In genomic region chr9:126592461-126592860, GRCh38 we compare ENCODE assay signal across 16 cellular contexts. TPM values are rescaled to one million over a fixed set of nuclear protein-coding genes. Genes with fewer than 3 reads are reported as not detected.
DNase-seq lines count a peak whose midpoint lies in the region; ATAC-seq and TF ChIP-seq lines count a peak whose summit lies in the region.
"Had no signal": no experiment of that assay in that cellular context is flagged by ENCODE, and none has a peak within 500 bp of the region (broad histone marks: within the 10 kb centered on the region; RNA-seq: fewer than 3 reads in every experiment).

No MANE protein-coding gene starts in this region.

- ATAC-seq in GM19035 (IDR thresholded peaks at IDR 0.05; ENCODE audit: unreplicated experiment), result no peak
- ATAC-seq in GM21737 (IDR thresholded peaks at IDR 0.05; ENCODE audit: unreplicated experiment), result no peak
- ATAC-seq: GM23338, K562 had no signal

- H4K20me1 ChIP-seq in neural cell (ENCODE audit: insufficient read depth), result no peaks in the 10 kb centered on the region
- H4K20me1 ChIP-seq: BLaER1 had no signal

- intact Hi-C loops in thyroid gland (cut with DNase I), result no loop called here

- no peak for TF ChIP-seq POLR2A in thyroid gland (IDR thresholded peaks at IDR 0.05)

- TF ChIP-seq RAD21 in neural cell (conservative IDR thresholded peaks at IDR 0.05), result no peak

- H3K27me3 ChIP-seq in neural cell (ENCODE audit: insufficient read depth, low read depth, low read length) (peaks cover 2% of the 10 kb centered on the region), thyroid gland (no peaks in the 10 kb centered on the region)
- H3K27me3 ChIP-seq: BLaER1 had no signal

- DNase-seq in SK-N-MC (ENCODE audit: low read depth, low spot score) (peak; percentile 34), thyroid gland (no peak), immature natural killer cell (no peak)
- DNase-seq: CD4-positive, alpha-beta memory T cell; DMS153; GF-D8; H7 had no signal

- H3K27me3 Mint-ChIP-seq in immature natural killer cell (ENCODE audit: low read depth in 3 of 3), result peaks cover 12 to 27% (median 12%) of the 10 kb centered on the region in 3 donors

- H3K9me3 Mint-ChIP-seq in immature natural killer cell, result peaks cover 0 to 2% (median 0%) of the 10 kb centered on the region in 6 donors

- H3K4me2 ChIP-seq in neural cell (ENCODE audit: low read length), result no peak overlapping the region
- H3K4me2 ChIP-seq: BLaER1, GM23338 had no signal

- H3K4me3 Mint-ChIP-seq in immature natural killer cell, result no peak overlapping the region
- H3K4me3 Mint-ChIP-seq: CD14-positive monocyte; CD4-positive, alpha-beta memory T cell; GM23338 had no signal

- no peaks in the 10 kb centered on the region for H3K36me3 Mint-ChIP-seq in immature natural killer cell
- H3K36me3 Mint-ChIP-seq: CD14-positive monocyte; CD4-positive, alpha-beta memory T cell had no signal

- no peaks in the 10 kb centered on the region for H3K4me1 Mint-ChIP-seq in immature natural killer cell
- H3K4me1 Mint-ChIP-seq: CD4-positive, alpha-beta memory T cell had no signal

- H2AFZ ChIP-seq in neural cell (ENCODE audit: low read depth, low read length), result no peak overlapping the region
- H2AFZ ChIP-seq: GM23338 had no signal

- POLR2A ChIA-PET in HEK293 (lab: Yijun Ruan, JAX), result no interaction called here

- no peak overlapping the region for H3K4me3 ChIP-seq in HEK293 (ENCODE audit: low read depth, low read length)
- no peak overlapping the region for H3K4me3 ChIP-seq in SK-N-MC
- H3K4me3 ChIP-seq in neural cell (ENCODE audit: low read length), result no peak overlapping the region
- no peak overlapping the region for H3K4me3 ChIP-seq in thyroid gland (replicated peaks in 1 of 3)
- H3K4me3 ChIP-seq: BLaER1, GM23338, K562 had no signal

- CTCF ChIA-PET in HEK293 (lab: Yijun Ruan, JAX), result interaction anchor here (1.0 kb wide), 2 partner anchors 14 to 78 kb away, joined by 3 to 4 read pairs; no protein-coding TSS in a partner anchor

- H3K9me2 ChIP-seq in neural cell (ENCODE audit: insufficient read depth, low read length), result no peaks in the 10 kb centered on the region

- WGBS in thyroid gland, 2 donors, result 42 to 51% methylated on average over 8 of the region's 8 CpGs

- no peak for TF ChIP-seq EP300 in neural cell (conservative IDR thresholded peaks at IDR 0.05; ENCODE audit: poor library complexity, severe bottlenecking)

- no peak for TF ChIP-seq CTCF in HEK293 (tag by site-specific recombination; IDR thresholded peaks at IDR 0.05)
- TF ChIP-seq CTCF in neural cell (IDR thresholded peaks at IDR 0.05; ENCODE audit: poor library complexity, severe bottlenecking), result no peak
- no peak for TF ChIP-seq CTCF in thyroid gland (IDR thresholded peaks at IDR 0.05)

- H3K9ac ChIP-seq in SK-N-MC (ENCODE audit: insufficient read length) (no peak overlapping the region), neural cell (ENCODE audit: low read length) (no peak overlapping the region)
- H3K9ac ChIP-seq: BLaER1 had no signal

- H3K27ac Mint-ChIP-seq in immature natural killer cell, result no peak overlapping the region
- H3K27ac Mint-ChIP-seq: CD14-positive monocyte; CD4-positive, alpha-beta memory T cell; GM23338 had no signal

- H3K79me2 ChIP-seq in neural cell (replicated peaks; ENCODE audit: insufficient read depth, low read length), result no peaks in the 10 kb centered on the region

- no peak overlapping the region for H3K27ac ChIP-seq in HEK293 (ENCODE audit: extremely low read depth, low read depth, low read length)
- H3K27ac ChIP-seq in SK-N-MC, result no peak overlapping the region
- no peak overlapping the region for H3K27ac ChIP-seq in neural cell (ENCODE audit: low read length)
- H3K27ac ChIP-seq in thyroid gland, result peak overlapping the region in 2 of 3 donors; percentile 13 to 26
- H3K27ac ChIP-seq: BLaER1 had no signal

- H3K36me3 ChIP-seq in HEK293 (ENCODE audit: control insufficient read depth in 2 of 2, insufficient read depth in 1 of 2, low read length in 2 of 2) (no peaks in the 10 kb centered on the region), SK-N-MC (ENCODE audit: insufficient read depth, low read length) (no peaks in the 10 kb centered on the region), neural cell (ENCODE audit: insufficient read depth, low read length) (no peaks in the 10 kb centered on the region), thyroid gland (no peaks in the 10 kb centered on the region)
- H3K36me3 ChIP-seq: BLaER1 had no signal

- H3F3A ChIP-seq in neural cell (ENCODE audit: insufficient read depth, low read length, poor library complexity, severe bottlenecking), result no peaks in the 10 kb centered on the region

- H3K4me1 ChIP-seq in HEK293 (ENCODE audit: control insufficient read depth, insufficient read depth, low read length) (peaks cover 6% of the 10 kb centered on the region; the same call in 1 of the 2 replicates), thyroid gland (peaks cover 24 to 28% of the 10 kb centered on the region in 2 donors)
- H3K4me1 ChIP-seq: BLaER1 had no signal

- no peaks in the 10 kb centered on the region for H3K9me3 ChIP-seq in HEK293 (ENCODE audit: control insufficient read depth, insufficient read depth, low read depth, low read length)
- H3K9me3 ChIP-seq in SK-N-MC (ENCODE audit: low read depth, low read length), result no peaks in the 10 kb centered on the region
- H3K9me3 ChIP-seq in neural cell (ENCODE audit: low read length), result no peaks in the 10 kb centered on the region
- H3K9me3 ChIP-seq in thyroid gland, result no peaks in the 10 kb centered on the region
- H3K9me3 ChIP-seq: BLaER1 had no signal

TF ChIP-seq in HEK293, 187 proteins besides CTCF, POLR2A, EP300 and RAD21 (continues in another document):
- no peak for TF ChIP-seq ZNF473 (tag by site-specific recombination; IDR thresholded peaks at IDR 0.05)
- no peak for TF ChIP-seq BCL11B (tag by site-specific recombination; IDR thresholded peaks at IDR 0.05; ENCODE audit: low read depth)
- TF ChIP-seq ATF2 (tag by site-specific recombination; IDR thresholded peaks at IDR 0.05; ENCODE audit: low read depth), result no peak

TF ChIP-seq in neural cell, 6 proteins besides CTCF, POLR2A, EP300 and RAD21:
- no peak for TF ChIP-seq MXI1 (conservative IDR thresholded peaks at IDR 0.05; ENCODE audit: poor library complexity, severe bottlenecking)
- TF ChIP-seq EZH2 (IDR thresholded peaks at IDR 0.05; ENCODE audit: borderline replicate concordance, insufficient read depth, low read length, poor library complexity, severe bottlenecking), result no peak
- no peak for TF ChIP-seq SMC3 (conservative IDR thresholded peaks at IDR 0.05; ENCODE audit: poor library complexity)
- peak; percentile 35 for TF ChIP-seq POLR2AphosphoS5 (IDR thresholded peaks at IDR 0.05)
- no peak for TF ChIP-seq REST (IDR thresholded peaks at IDR 0.05; ENCODE audit: borderline replicate concordance)
- TF ChIP-seq TAF1 (IDR thresholded peaks at IDR 0.05; ENCODE audit: low read depth), result no peak
TF ChIP-seq in neural cell: peak in this region for 1.

RNA-seq across cellular contexts. Expression of gene LMX1B, which starts 21.3 kb away (rescaled TPM):
- 0.26 TPM in 1 of 2 replicates, not detected in the other for polyA plus RNA-seq in neural cell
- not detected in 2 replicates for polyA minus RNA-seq in neural cell
- 1 to 10 TPM in 3 of 4 donors, under 1 TPM in 1; 0.68 to 5.5 (median 1.7) TPM for total RNA-seq in thyroid gland
- polyA plus RNA-seq in immature natural killer cell, result not detected
- total RNA-seq: CD4-positive, alpha-beta memory T cell; HT-29; K562 had no signal
- polyA plus RNA-seq: CD14-positive monocyte; CD4-positive, alpha-beta memory T cell; K562 had no signal

Comparison
In these comparisons a context has a peak if more than half of its experiments do, and no peak if none do; other contexts are left out.
1. H3K27ac ChIP-seq: peak in thyroid gland (2 of 3); none in HEK293 (single experiment), SK-N-MC (single experiment) and neural cell (single experiment).